In the genomic region with DNA sequence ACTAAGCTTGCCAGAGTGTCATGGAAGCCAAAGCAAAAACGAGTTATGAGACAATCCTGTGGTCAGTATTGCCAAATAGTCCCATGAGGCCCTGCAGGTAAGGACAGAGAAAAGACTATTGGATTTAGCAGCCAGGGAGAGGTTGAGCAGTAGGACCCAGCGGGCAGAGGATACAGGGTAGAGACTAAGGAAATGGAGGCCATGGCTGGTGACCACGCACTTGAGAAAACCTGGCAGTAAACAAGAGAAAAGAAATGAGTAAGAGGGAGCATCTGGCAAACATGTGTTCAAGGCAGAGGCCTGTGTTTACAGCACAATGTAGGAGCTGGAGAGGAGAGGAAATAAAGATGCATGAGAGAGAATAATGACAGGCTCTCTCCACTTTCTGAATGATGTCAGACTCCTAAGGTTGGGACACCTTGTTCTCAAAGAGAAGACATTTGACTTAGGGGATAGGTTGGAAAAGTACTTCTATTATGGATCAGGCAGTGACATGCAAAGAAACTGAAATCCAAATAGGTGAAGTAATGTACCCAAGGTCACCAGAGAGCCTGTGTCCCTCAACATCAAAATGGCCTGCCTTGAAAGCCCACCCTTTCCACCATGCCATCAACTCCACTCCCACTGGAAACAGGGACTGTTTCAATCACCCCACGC, we compare ENCODE assay signal across 8 cellular contexts. TPM values are rescaled to one million over a fixed set of nuclear protein-coding genes. Genes with fewer than 3 reads are reported as not detected.
DNase-seq lines count a peak whose midpoint lies in the region; ATAC-seq, FAIRE-seq and TF ChIP-seq lines count a peak whose summit lies in the region.

No MANE protein-coding gene starts in this region.

- no peak overlapping the region for H3K9ac ChIP-seq in muscle layer of colon (ENCODE audit: low read length)

- FAIRE-seq in bronchial epithelial cell (lab: Jason Lieb, UNC): no peak

- TF ChIP-seq CTCF in bronchial epithelial cell (IDR thresholded peaks at IDR 0.05; ENCODE audit: insufficient read depth, low read length, severe bottlenecking): no peak

- peaks cover 86% of the 10 kb centered on the region for H3K4me1 ChIP-seq in muscle layer of colon (ENCODE audit: insufficient read depth, low read length)

- peak; percentile 95 for DNase-seq in EL
- peak; percentile 94 for DNase-seq in M059J (ENCODE audit: low read depth)
- DNase-seq in bronchial epithelial cell (ENCODE audit: low read depth): peak; percentile 87
- no peak for DNase-seq in GOT3 (lab: John Stamatoyannopoulos, UW)
- no peak for DNase-seq in HUDEP-2 (lab: John Stamatoyannopoulos, UW; ENCODE audit: unreplicated experiment in 76 of 76)

- H3K4me3 ChIP-seq in bronchial epithelial cell (ENCODE audit: low read depth, low read length) (no peak overlapping the region), muscle layer of colon (ENCODE audit: low read depth in 1 of 2, low read length in 2 of 2) (no peak overlapping the region)

- ATAC-seq in GM21619 (IDR thresholded peaks at IDR 0.05; ENCODE audit: unreplicated experiment) (peak; percentile 46), HG03378 (IDR thresholded peaks at IDR 0.05; ENCODE audit: unreplicated experiment) (no peak)

- H3K27me3 ChIP-seq in bronchial epithelial cell (ENCODE audit: control insufficient read depth, insufficient read depth, low read length) (no peaks in the 10 kb centered on the region), muscle layer of colon (ENCODE audit: control insufficient read depth in 1 of 2, insufficient read depth in 2 of 2, low read length in 2 of 2) (no peaks in the 10 kb centered on the region)

- no peaks in the 10 kb centered on the region for H3K9me3 ChIP-seq in muscle layer of colon (ENCODE audit: low read length)

- peak overlapping the region; percentile 74 for H3K27ac ChIP-seq in muscle layer of colon (ENCODE audit: low read depth, low read length)

- no peaks in the 10 kb centered on the region for H3K36me3 ChIP-seq in bronchial epithelial cell (ENCODE audit: control insufficient read depth, insufficient read depth, low read length)
- H3K36me3 ChIP-seq in muscle layer of colon (ENCODE audit: insufficient read depth, low read length): no peaks in the 10 kb centered on the region

RNA-seq across cellular contexts. Expression of a gene that starts 9.0 kb away (rescaled TPM):
- 16.5 and 31.9 TPM in 2 replicates for total RNA-seq in M059J (2014; rRNA removed; shearing (Covaris generic))
- 8.4 and 22.1 TPM in 2 replicates for total RNA-seq in bronchial epithelial cell

Comparison
In these comparisons a context has a peak if more than half of its experiments do, and no peak if none do; other contexts are left out.
1. DNase-seq: peak in EL (single experiment), M059J (single experiment) and bronchial epithelial cell (single experiment); none in GOT3 (single experiment) and HUDEP-2 (0 of 76).